ENCODE assay signal across 1 cellular context in the genomic region with DNA sequence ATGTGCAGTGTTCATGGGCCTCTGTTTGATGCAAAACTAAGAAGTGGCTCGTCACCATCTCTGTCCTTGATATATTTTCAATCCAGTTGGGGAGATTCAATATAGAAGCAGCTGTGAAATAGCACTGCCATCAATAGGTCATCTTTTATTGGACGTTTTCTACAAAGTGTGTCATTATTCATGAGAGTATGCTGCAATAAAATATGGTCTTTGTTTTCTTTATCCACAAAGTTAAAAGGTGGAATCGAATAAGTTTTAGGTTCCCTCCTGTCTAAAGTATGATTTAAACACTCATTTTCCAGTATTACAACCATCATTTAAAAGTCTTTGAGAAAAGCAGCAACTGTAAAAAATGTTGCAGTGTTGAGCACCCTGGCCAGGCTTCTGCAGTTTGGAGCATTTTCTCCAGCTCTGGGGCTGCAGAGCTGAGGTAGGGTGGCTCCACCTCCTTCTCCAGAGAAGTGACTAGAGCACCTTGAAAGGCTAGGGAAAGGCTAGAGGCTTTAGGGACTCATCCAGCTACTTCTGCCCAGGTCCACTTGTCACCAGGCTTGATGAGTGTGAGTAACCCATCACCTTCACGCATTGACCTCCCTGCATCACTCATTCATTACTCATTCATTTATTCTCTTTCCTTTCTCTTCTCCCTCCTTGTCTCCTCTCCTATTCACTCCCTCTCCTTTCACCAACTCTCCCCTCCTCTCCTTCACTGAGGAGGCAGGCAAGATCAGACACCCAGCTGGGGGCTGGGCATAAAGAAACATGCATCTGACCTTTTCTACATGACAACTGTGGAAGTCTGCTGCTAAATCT.
TF ChIP-seq lines count a peak whose summit lies in the region.

No MANE protein-coding gene starts in this region.

TF ChIP-seq in HEK293, 187 proteins besides CTCF, POLR2A, EP300 and RAD21 (continued from another document):
- peak; percentile 66 for TF ChIP-seq ZSCAN16 (tag by site-specific recombination; IDR thresholded peaks at IDR 0.05)
- TF ChIP-seq, protein P1, sequence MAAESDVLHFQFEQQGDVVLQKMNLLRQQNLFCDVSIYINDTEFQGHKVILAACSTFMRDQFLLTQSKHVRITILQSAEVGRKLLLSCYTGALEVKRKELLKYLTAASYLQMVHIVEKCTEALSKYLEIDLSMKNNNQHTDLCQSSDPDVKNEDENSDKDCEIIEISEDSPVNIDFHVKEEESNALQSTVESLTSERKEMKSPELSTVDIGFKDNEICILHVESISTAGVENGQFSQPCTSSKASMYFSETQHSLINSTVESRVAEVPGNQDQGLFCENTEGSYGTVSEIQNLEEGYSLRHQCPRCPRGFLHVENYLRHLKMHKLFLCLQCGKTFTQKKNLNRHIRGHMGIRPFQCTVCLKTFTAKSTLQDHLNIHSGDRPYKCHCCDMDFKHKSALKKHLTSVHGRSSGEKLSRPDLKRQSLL (tag by site-specific recombination; IDR thresholded peaks at IDR 0.05) = peak; percentile 92
- TF ChIP-seq PRDM1 (tag by site-specific recombination; IDR thresholded peaks at IDR 0.05) = peak; percentile 99
- peak; percentile 49 for TF ChIP-seq ZFHX2 (tag by site-specific recombination; conservative IDR thresholded peaks at IDR 0.05)
- 0 out of 2 replicates have a peak, but pooled peaks have one; percentile 26 for TF ChIP-seq SP3 (tag by site-specific recombination; IDR thresholded peaks at IDR 0.05)
- TF ChIP-seq ZNF600 (tag by site-specific recombination; IDR thresholded peaks at IDR 0.05) = peak; percentile 29; the same call in 1 of the 2 replicates
- TF ChIP-seq ZNF623 (tag by site-specific recombination; IDR thresholded peaks at IDR 0.05) = no peak
- peak; percentile 16; the same call in 1 of the 2 replicates for TF ChIP-seq ZFP69B (tag by site-specific recombination; IDR thresholded peaks at IDR 0.05)
- TF ChIP-seq ZNF571 (tag by site-specific recombination; IDR thresholded peaks at IDR 0.05) = no peak
- TF ChIP-seq ZNF138 (tag by site-specific recombination; IDR thresholded peaks at IDR 0.05; ENCODE audit: borderline replicate concordance) = no peak
- 0 out of 2 replicates have a peak, but pooled peaks have one; percentile 34 for TF ChIP-seq ZNF324 (tag by site-specific recombination; IDR thresholded peaks at IDR 0.05)
- TF ChIP-seq IKZF3 (tag by site-specific recombination; IDR thresholded peaks at IDR 0.05) = 0 out of 2 replicates have a peak, but pooled peaks have one; percentile 21
- no peak for TF ChIP-seq ZNF514 (tag by site-specific recombination; IDR thresholded peaks at IDR 0.05)
- no peak for TF ChIP-seq SCRT1 (tag by site-specific recombination; IDR thresholded peaks at IDR 0.05; ENCODE audit: borderline replicate concordance)
- no peak for TF ChIP-seq ZNF549 (tag by site-specific recombination; IDR thresholded peaks at IDR 0.05)
- no peak for TF ChIP-seq ZNF146 (tag by site-specific recombination; IDR thresholded peaks at IDR 0.05)
- TF ChIP-seq, protein P2, sequence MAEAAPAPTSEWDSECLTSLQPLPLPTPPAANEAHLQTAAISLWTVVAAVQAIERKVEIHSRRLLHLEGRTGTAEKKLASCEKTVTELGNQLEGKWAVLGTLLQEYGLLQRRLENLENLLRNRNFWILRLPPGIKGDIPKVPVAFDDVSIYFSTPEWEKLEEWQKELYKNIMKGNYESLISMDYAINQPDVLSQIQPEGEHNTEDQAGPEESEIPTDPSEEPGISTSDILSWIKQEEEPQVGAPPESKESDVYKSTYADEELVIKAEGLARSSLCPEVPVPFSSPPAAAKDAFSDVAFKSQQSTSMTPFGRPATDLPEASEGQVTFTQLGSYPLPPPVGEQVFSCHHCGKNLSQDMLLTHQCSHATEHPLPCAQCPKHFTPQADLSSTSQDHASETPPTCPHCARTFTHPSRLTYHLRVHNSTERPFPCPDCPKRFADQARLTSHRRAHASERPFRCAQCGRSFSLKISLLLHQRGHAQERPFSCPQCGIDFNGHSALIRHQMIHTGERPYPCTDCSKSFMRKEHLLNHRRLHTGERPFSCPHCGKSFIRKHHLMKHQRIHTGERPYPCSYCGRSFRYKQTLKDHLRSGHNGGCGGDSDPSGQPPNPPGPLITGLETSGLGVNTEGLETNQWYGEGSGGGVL (tag by site-specific recombination; IDR thresholded peaks at IDR 0.05) = peak; percentile 63; the same call in 1 of the 2 replicates
- TF ChIP-seq ZNF114 (tag by site-specific recombination; IDR thresholded peaks at IDR 0.05) = no peak
- TF ChIP-seq, protein P3, sequence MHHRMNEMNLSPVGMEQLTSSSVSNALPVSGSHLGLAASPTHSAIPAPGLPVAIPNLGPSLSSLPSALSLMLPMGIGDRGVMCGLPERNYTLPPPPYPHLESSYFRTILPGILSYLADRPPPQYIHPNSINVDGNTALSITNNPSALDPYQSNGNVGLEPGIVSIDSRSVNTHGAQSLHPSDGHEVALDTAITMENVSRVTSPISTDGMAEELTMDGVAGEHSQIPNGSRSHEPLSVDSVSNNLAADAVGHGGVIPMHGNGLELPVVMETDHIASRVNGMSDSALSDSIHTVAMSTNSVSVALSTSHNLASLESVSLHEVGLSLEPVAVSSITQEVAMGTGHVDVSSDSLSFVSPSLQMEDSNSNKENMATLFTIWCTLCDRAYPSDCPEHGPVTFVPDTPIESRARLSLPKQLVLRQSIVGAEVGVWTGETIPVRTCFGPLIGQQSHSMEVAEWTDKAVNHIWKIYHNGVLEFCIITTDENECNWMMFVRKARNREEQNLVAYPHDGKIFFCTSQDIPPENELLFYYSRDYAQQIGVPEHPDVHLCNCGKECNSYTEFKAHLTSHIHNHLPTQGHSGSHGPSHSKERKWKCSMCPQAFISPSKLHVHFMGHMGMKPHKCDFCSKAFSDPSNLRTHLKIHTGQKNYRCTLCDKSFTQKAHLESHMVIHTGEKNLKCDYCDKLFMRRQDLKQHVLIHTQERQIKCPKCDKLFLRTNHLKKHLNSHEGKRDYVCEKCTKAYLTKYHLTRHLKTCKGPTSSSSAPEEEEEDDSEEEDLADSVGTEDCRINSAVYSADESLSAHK (tag by site-specific recombination; IDR thresholded peaks at IDR 0.05) = 0 out of 2 replicates have a peak, but pooled peaks have one; percentile 46
